In the genomic region with DNA sequence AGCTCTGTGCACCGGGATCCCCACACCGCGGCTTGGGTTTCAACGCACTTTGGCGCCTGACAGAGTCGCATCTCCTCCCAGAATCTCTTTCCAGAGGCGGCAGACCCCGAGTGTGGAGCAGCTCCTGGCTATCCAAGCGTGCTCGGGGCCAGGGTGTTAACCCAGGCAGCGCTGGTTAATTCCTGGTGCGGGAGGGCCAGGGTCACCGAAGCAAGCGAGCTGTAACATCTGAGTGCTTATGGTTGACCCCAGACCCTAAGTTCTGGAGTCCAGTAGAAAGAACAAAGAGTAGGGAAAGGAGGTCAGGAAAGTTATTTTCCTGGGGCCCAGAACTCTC, we compare ENCODE assay signal across 1 cellular context.
TF ChIP-seq lines count a peak whose summit lies in the region.

No MANE protein-coding gene starts in this region.

TF ChIP-seq in HepG2, 621 proteins besides CTCF, POLR2A, EP300 and RAD21 (continued from another document and continues in another):
- TF ChIP-seq, protein P1, sequence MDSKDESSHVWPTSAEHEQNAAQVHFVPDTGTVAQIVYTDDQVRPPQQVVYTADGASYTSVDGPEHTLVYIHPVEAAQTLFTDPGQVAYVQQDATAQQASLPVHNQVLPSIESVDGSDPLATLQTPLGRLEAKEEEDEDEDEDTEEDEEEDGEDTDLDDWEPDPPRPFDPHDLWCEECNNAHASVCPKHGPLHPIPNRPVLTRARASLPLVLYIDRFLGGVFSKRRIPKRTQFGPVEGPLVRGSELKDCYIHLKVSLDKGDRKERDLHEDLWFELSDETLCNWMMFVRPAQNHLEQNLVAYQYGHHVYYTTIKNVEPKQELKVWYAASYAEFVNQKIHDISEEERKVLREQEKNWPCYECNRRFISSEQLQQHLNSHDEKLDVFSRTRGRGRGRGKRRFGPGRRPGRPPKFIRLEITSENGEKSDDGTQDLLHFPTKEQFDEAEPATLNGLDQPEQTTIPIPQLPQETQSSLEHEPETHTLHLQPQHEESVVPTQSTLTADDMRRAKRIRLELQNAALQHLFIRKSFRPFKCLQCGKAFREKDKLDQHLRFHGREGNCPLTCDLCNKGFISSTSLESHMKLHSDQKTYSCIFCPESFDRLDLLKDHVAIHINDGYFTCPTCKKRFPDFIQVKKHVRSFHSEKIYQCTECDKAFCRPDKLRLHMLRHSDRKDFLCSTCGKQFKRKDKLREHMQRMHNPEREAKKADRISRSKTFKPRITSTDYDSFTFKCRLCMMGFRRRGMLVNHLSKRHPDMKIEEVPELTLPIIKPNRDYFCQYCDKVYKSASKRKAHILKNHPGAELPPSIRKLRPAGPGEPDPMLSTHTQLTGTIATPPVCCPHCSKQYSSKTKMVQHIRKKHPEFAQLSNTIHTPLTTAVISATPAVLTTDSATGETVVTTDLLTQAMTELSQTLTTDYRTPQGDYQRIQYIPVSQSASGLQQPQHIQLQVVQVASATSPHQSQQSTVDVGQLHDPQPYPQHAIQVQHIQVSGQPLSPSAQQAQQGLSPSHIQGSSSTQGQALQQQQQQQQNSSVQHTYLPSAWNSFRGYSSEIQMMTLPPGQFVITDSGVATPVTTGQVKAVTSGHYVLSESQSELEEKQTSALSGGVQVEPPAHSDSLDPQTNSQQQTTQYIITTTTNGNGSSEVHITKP (CRISPR knock-in tag; IDR thresholded peaks at IDR 0.05; ENCODE audit: low read depth): no peak
- TF ChIP-seq ZBTB38 (CRISPR knock-in tag; IDR thresholded peaks at IDR 0.05): 0 out of 2 replicates have a peak, but pooled peaks have one; percentile 11
- no peak for TF ChIP-seq HDAC2 (CRISPR knock-in tag; IDR thresholded peaks at IDR 0.05)
- TF ChIP-seq, protein P2, sequence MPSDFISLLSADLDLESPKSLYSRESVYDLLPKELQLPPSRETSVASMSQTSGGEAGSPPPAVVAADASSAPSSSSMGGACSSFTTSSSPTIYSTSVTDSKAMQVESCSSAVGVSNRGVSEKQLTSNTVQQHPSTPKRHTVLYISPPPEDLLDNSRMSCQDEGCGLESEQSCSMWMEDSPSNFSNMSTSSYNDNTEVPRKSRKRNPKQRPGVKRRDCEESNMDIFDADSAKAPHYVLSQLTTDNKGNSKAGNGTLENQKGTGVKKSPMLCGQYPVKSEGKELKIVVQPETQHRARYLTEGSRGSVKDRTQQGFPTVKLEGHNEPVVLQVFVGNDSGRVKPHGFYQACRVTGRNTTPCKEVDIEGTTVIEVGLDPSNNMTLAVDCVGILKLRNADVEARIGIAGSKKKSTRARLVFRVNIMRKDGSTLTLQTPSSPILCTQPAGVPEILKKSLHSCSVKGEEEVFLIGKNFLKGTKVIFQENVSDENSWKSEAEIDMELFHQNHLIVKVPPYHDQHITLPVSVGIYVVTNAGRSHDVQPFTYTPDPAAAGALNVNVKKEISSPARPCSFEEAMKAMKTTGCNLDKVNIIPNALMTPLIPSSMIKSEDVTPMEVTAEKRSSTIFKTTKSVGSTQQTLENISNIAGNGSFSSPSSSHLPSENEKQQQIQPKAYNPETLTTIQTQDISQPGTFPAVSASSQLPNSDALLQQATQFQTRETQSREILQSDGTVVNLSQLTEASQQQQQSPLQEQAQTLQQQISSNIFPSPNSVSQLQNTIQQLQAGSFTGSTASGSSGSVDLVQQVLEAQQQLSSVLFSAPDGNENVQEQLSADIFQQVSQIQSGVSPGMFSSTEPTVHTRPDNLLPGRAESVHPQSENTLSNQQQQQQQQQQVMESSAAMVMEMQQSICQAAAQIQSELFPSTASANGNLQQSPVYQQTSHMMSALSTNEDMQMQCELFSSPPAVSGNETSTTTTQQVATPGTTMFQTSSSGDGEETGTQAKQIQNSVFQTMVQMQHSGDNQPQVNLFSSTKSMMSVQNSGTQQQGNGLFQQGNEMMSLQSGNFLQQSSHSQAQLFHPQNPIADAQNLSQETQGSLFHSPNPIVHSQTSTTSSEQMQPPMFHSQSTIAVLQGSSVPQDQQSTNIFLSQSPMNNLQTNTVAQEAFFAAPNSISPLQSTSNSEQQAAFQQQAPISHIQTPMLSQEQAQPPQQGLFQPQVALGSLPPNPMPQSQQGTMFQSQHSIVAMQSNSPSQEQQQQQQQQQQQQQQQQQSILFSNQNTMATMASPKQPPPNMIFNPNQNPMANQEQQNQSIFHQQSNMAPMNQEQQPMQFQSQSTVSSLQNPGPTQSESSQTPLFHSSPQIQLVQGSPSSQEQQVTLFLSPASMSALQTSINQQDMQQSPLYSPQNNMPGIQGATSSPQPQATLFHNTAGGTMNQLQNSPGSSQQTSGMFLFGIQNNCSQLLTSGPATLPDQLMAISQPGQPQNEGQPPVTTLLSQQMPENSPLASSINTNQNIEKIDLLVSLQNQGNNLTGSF (CRISPR knock-in tag; IDR thresholded peaks at IDR 0.05): no peak
- no peak for TF ChIP-seq U2AF1 (optimal IDR thresholded peaks at IDR 0.05; ENCODE audit: low read depth, low read length)
- TF ChIP-seq, protein P3, sequence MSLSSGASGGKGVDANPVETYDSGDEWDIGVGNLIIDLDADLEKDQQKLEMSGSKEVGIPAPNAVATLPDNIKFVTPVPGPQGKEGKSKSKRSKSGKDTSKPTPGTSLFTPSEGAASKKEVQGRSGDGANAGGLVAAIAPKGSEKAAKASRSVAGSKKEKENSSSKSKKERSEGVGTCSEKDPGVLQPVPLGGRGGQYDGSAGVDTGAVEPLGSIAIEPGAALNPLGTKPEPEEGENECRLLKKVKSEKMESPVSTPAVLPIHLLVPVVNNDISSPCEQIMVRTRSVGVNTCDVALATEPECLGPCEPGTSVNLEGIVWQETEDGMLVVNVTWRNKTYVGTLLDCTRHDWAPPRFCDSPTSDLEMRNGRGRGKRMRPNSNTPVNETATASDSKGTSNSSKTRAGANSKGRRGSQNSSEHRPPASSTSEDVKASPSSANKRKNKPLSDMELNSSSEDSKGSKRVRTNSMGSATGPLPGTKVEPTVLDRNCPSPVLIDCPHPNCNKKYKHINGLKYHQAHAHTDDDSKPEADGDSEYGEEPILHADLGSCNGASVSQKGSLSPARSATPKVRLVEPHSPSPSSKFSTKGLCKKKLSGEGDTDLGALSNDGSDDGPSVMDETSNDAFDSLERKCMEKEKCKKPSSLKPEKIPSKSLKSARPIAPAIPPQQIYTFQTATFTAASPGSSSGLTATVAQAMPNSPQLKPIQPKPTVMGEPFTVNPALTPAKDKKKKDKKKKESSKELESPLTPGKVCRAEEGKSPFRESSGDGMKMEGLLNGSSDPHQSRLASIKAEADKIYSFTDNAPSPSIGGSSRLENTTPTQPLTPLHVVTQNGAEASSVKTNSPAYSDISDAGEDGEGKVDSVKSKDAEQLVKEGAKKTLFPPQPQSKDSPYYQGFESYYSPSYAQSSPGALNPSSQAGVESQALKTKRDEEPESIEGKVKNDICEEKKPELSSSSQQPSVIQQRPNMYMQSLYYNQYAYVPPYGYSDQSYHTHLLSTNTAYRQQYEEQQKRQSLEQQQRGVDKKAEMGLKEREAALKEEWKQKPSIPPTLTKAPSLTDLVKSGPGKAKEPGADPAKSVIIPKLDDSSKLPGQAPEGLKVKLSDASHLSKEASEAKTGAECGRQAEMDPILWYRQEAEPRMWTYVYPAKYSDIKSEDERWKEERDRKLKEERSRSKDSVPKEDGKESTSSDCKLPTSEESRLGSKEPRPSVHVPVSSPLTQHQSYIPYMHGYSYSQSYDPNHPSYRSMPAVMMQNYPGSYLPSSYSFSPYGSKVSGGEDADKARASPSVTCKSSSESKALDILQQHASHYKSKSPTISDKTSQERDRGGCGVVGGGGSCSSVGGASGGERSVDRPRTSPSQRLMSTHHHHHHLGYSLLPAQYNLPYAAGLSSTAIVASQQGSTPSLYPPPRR (CRISPR knock-in tag; IDR thresholded peaks at IDR 0.05; ENCODE audit: borderline replicate concordance): 0 out of 2 replicates have a peak, but pooled peaks have one; percentile 22
- TF ChIP-seq ZSCAN25 (CRISPR knock-in tag; IDR thresholded peaks at IDR 0.05): 0 out of 2 replicates have a peak, but pooled peaks have one; percentile 61
- TF ChIP-seq CBX1 (IDR thresholded peaks at IDR 0.05; ENCODE audit: low read depth): no peak
- TF ChIP-seq, protein P4, sequence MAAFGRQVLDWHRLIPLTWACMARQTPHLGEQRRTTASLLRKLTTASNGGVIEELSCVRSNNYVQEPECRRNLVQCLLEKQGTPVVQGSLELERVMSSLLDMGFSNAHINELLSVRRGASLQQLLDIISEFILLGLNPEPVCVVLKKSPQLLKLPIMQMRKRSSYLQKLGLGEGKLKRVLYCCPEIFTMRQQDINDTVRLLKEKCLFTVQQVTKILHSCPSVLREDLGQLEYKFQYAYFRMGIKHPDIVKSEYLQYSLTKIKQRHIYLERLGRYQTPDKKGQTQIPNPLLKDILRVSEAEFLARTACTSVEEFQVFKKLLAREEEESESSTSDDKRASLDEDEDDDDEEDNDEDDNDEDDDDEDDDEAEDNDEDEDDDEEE (CRISPR knock-in tag; IDR thresholded peaks at IDR 0.05): no peak
- 0 out of 2 replicates have a peak, but pooled peaks have one; percentile 25 for TF ChIP-seq HOXD1 (CRISPR knock-in tag; IDR thresholded peaks at IDR 0.05)
- no peak for TF ChIP-seq KIAA2018 (CRISPR knock-in tag; IDR thresholded peaks at IDR 0.05; ENCODE audit: borderline replicate concordance)
- TF ChIP-seq, protein P5, sequence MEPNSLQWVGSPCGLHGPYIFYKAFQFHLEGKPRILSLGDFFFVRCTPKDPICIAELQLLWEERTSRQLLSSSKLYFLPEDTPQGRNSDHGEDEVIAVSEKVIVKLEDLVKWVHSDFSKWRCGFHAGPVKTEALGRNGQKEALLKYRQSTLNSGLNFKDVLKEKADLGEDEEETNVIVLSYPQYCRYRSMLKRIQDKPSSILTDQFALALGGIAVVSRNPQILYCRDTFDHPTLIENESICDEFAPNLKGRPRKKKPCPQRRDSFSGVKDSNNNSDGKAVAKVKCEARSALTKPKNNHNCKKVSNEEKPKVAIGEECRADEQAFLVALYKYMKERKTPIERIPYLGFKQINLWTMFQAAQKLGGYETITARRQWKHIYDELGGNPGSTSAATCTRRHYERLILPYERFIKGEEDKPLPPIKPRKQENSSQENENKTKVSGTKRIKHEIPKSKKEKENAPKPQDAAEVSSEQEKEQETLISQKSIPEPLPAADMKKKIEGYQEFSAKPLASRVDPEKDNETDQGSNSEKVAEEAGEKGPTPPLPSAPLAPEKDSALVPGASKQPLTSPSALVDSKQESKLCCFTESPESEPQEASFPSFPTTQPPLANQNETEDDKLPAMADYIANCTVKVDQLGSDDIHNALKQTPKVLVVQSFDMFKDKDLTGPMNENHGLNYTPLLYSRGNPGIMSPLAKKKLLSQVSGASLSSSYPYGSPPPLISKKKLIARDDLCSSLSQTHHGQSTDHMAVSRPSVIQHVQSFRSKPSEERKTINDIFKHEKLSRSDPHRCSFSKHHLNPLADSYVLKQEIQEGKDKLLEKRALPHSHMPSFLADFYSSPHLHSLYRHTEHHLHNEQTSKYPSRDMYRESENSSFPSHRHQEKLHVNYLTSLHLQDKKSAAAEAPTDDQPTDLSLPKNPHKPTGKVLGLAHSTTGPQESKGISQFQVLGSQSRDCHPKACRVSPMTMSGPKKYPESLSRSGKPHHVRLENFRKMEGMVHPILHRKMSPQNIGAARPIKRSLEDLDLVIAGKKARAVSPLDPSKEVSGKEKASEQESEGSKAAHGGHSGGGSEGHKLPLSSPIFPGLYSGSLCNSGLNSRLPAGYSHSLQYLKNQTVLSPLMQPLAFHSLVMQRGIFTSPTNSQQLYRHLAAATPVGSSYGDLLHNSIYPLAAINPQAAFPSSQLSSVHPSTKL (CRISPR knock-in tag; IDR thresholded peaks at IDR 0.05): no peak
- no peak for TF ChIP-seq ZNF549 (CRISPR knock-in tag; IDR thresholded peaks at IDR 0.05)
- TF ChIP-seq, protein P6, sequence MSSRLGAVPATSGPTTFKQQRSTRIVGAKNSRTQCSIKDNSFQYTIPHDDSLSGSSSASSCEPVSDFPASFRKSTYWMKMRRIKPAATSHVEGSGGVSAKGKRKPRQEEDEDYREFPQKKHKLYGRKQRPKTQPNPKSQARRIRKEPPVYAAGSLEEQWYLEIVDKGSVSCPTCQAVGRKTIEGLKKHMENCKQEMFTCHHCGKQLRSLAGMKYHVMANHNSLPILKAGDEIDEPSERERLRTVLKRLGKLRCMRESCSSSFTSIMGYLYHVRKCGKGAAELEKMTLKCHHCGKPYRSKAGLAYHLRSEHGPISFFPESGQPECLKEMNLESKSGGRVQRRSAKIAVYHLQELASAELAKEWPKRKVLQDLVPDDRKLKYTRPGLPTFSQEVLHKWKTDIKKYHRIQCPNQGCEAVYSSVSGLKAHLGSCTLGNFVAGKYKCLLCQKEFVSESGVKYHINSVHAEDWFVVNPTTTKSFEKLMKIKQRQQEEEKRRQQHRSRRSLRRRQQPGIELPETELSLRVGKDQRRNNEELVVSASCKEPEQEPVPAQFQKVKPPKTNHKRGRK (CRISPR knock-in tag; IDR thresholded peaks at IDR 0.05): no peak
